ENCODE assay signal across 31 cellular contexts in the genomic region with DNA sequence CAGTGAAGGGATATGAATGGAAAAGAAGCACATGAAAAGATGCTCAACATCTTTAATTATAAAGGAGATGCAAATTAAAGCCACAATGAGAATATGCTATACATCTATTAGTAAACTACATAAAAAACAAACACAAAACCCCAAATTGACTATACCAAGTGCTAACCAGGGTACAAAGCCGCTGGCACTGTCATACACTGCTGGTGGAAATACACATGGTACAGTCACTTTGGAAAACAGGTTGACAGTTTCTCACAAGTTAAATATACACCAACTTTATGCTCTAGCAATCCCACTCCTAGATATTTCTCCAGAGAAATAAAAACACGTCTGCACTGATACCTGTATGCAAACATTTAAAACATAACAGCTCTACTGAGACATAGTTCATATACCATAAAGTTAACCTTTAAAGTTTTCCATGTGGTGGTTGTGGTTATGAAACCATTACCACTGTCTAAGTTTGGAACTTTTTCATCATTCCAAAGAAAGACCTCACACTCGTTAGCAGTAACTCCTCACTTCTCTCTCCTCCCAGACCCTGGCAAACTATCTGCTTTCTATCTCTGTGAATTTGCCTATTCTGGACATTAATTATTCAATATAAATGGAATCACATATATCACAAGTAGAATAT. TPM values are rescaled to one million over a fixed set of nuclear protein-coding genes. Genes with fewer than 3 reads are reported as not detected.
DNase-seq lines count a peak whose midpoint lies in the region; ATAC-seq and TF ChIP-seq lines count a peak whose summit lies in the region.
"Had no signal": no experiment of that assay in that cellular context is flagged by ENCODE, and none has a peak within 500 bp of the region (broad histone marks: within the 10 kb centered on the region; RNA-seq: fewer than 3 reads in every experiment).

No MANE protein-coding gene starts in this region.

- ATAC-seq in natural killer cell (peak in 2 of 3 donors; percentile 20 to 37), HG02970 (IDR thresholded peaks at IDR 0.05; ENCODE audit: low FRiP score, unreplicated experiment) (no peak), HG02610 (IDR thresholded peaks at IDR 0.05; ENCODE audit: unreplicated experiment) (no peak), GM21360 (IDR thresholded peaks at IDR 0.05; ENCODE audit: unreplicated experiment) (no peak)
- no peak for ATAC-seq in stimulated activated naive CD8-positive, alpha-beta T cell treated with anti-CD3 and anti-CD28 coated beads, Interleukin-15, amount 100 ng/mL, for 72 hours
- ATAC-seq: left lung, Panc1, right cardiac atrium had no signal

- no peak overlapping the region for H3K4me3 Mint-ChIP-seq in activated naive CD8-positive, alpha-beta T cell
- peak overlapping the region; percentile 76 for H3K4me3 Mint-ChIP-seq in natural killer cell
- H3K4me3 Mint-ChIP-seq in stimulated activated naive CD8-positive, alpha-beta T cell treated with anti-CD3 and anti-CD28 coated beads, Interleukin-15, amount 100 ng/mL, for 72 hours = peak overlapping the region; percentile 24 to 36
- H3K4me3 Mint-ChIP-seq: dendritic cell treated with granulocyte-macrophage colony-stimulating factor and Interleukin-4, amounts not matched to agents 40 ng/mL and 50 ng/mL, for 4 days; endodermal cell; IgD-negative memory B cell; memory B cell had no signal

- no peak for TF ChIP-seq CTCF in natural killer cell (IDR thresholded peaks at IDR 0.05)

- DNase-seq in activated CD8-positive, alpha-beta memory T cell treated with anti-CD3 and anti-CD28 coated beads for 24 hours = peak; percentile 41
- DNase-seq in activated CD8-positive, alpha-beta memory T cell treated with anti-CD3 and anti-CD28 coated beads, Interleukin-2, amount 50 U/mL, for 4 hours = no peak
- DNase-seq in natural killer cell = no peak
- DNase-seq in stimulated activated naive CD8-positive, alpha-beta T cell treated with anti-CD3 and anti-CD28 coated beads, Interleukin-15, amount 100 ng/mL, for 72 hours = peak in 1 of 2 donors; percentile 4
- DNase-seq: activated gamma-delta T cell; adrenal gland; Calu3; central memory CD4-positive, alpha-beta T cell; DMS79 treated with DMSO at 0.1 percent for 48 hours; endodermal cell; GF-D8; GM23248; MV-4-11; NCI-H146; NCI-H748 treated with DMSO at 0.1 percent for 48 hours; posterior cingulate gyrus; right cardiac atrium; SHP77; spleen; substantia nigra; T-helper 9 cell; upper lobe of left lung had no signal

- no peaks in the 10 kb centered on the region for H3K27me3 Mint-ChIP-seq in activated naive CD8-positive, alpha-beta T cell
- H3K27me3 Mint-ChIP-seq in natural killer cell (ENCODE audit: low read depth in 2 of 2) = no peaks in the 10 kb centered on the region
- no peaks in the 10 kb centered on the region for H3K27me3 Mint-ChIP-seq in stimulated activated naive CD8-positive, alpha-beta T cell treated with anti-CD3 and anti-CD28 coated beads, Interleukin-15, amount 100 ng/mL, for 72 hours
- H3K27me3 Mint-ChIP-seq: memory B cell had no signal

- H3K9me3 Mint-ChIP-seq in activated naive CD8-positive, alpha-beta T cell (ENCODE audit: low read depth) = no peaks in the 10 kb centered on the region
- no peaks in the 10 kb centered on the region for H3K9me3 Mint-ChIP-seq in natural killer cell
- H3K9me3 Mint-ChIP-seq in stimulated activated naive CD8-positive, alpha-beta T cell treated with anti-CD3 and anti-CD28 coated beads, Interleukin-15, amount 100 ng/mL, for 72 hours = no peaks in the 10 kb centered on the region
- H3K9me3 Mint-ChIP-seq: dendritic cell treated with granulocyte-macrophage colony-stimulating factor and Interleukin-4, amounts not matched to agents 40 ng/mL and 50 ng/mL, for 4 days; IgD-negative memory B cell had no signal

- peaks cover 16% of the 10 kb centered on the region for H3K4me1 Mint-ChIP-seq in activated naive CD8-positive, alpha-beta T cell (ENCODE audit: low read depth)
- peaks cover 76 to 80% of the 10 kb centered on the region in 2 donors for H3K4me1 Mint-ChIP-seq in natural killer cell
- peaks cover 71% of the 10 kb centered on the region for H3K4me1 Mint-ChIP-seq in stimulated activated naive CD8-positive, alpha-beta T cell treated with anti-CD3 and anti-CD28 coated beads, Interleukin-15, amount 100 ng/mL, for 72 hours
- H3K4me1 Mint-ChIP-seq: endodermal cell, memory B cell had no signal

- intact Hi-C loops in natural killer cell (cut with micrococcal nuclease) = no loop called here

- no peaks in the 10 kb centered on the region for H3K36me3 Mint-ChIP-seq in activated naive CD8-positive, alpha-beta T cell
- H3K36me3 Mint-ChIP-seq in natural killer cell = no peaks in the 10 kb centered on the region
- H3K36me3 Mint-ChIP-seq: IgD-negative memory B cell had no signal

- H3K27ac Mint-ChIP-seq in activated naive CD8-positive, alpha-beta T cell = peak overlapping the region; percentile 86
- peak overlapping the region; percentile 94 to 97 for H3K27ac Mint-ChIP-seq in natural killer cell
- H3K27ac Mint-ChIP-seq in stimulated activated naive CD8-positive, alpha-beta T cell treated with anti-CD3 and anti-CD28 coated beads, Interleukin-15, amount 100 ng/mL, for 72 hours = peak overlapping the region in 1 of 2 donors; percentile 56
- H3K27ac Mint-ChIP-seq: dendritic cell treated with granulocyte-macrophage colony-stimulating factor and Interleukin-4, amounts not matched to agents 40 ng/mL and 50 ng/mL, for 4 days; endodermal cell; IgD-negative memory B cell; memory B cell had no signal

RNA-seq across cellular contexts. Expression of a gene that starts 42.7 kb away (rescaled TPM):
- total RNA-seq in natural killer cell = 100 to 1,000 TPM in 1 of 3 donors, 10 to 100 TPM in 2; 83.2 to 118 (median 94.5) TPM
- total RNA-seq: GM23248 had no signal

RNA-seq across cellular contexts. Expression of a gene that starts 43.3 kb away (rescaled TPM):
- 100 to 1,000 TPM; 830 to 949 (median 858) TPM for total RNA-seq in natural killer cell

RNA-seq across cellular contexts. Expression of a gene that starts 48.8 kb away (rescaled TPM):
- total RNA-seq in natural killer cell = 10 to 100 TPM; 15.5 to 24.4 (median 17.1) TPM

Comparison
In these comparisons a context has a peak if more than half of its experiments do, and no peak if none do; other contexts are left out.
1. ATAC-seq: peak in natural killer cell (2 of 3); none in stimulated activated naive CD8-positive, alpha-beta T cell treated with anti-CD3 and anti-CD28 coated beads, Interleukin-15, amount 100 ng/mL, for 72 hours (single experiment), HG02970 (single experiment), HG02610 (single experiment) and GM21360 (single experiment).